ENCODE assay signal across 21 cellular contexts in genomic region chr5:132763369-132764036, GRCh38. TPM values are rescaled to one million over a fixed set of nuclear protein-coding genes. Genes with fewer than 3 reads are reported as not detected.
"Had no signal": no experiment of that assay in that cellular context is flagged by ENCODE, and none has a peak within 500 bp of the region (broad histone marks: within the 10 kb centered on the region; RNA-seq: fewer than 3 reads in every experiment).

No MANE protein-coding gene starts in this region.

- H3K36me3 ChIP-seq: colonic mucosa had no signal

- H3K27me3 Mint-ChIP-seq: activated CD4-positive, alpha-beta T cell treated with anti-CD3 and anti-CD28 coated beads, Interleukin-2, amount 10 ng/mL, durations not matched to agents 7 days and 5 days had no signal

- H3K27ac Mint-ChIP-seq: activated CD4-positive, alpha-beta T cell treated with anti-CD3 and anti-CD28 coated beads, Interleukin-2, amount 10 ng/mL, durations not matched to agents 7 days and 5 days; T-helper 2 cell treated with Interferon-gamma antibody and Interleukin-4, amounts not matched to agents 5 μg/mL and 100 μg/mL, for 36 hours had no signal

- H3K27ac ChIP-seq: adrenal gland, colonic mucosa, lower lobe of right lung, ovary, sigmoid colon, spleen, stomach had no signal

- H3K4me3 ChIP-seq: adrenal gland, colonic mucosa, lower lobe of right lung, ovary, sigmoid colon, spleen, stomach had no signal

- ATAC-seq: lower lobe of right lung had no signal

- H3K4me1 ChIP-seq: colonic mucosa had no signal

- H3K9me3 Mint-ChIP-seq: activated CD4-positive, alpha-beta T cell treated with anti-CD3 and anti-CD28 coated beads, Interleukin-2, amount 10 ng/mL, durations not matched to agents 7 days and 5 days; T-helper 2 cell treated with Interferon-gamma antibody and Interleukin-4, amounts not matched to agents 5 μg/mL and 100 μg/mL, for 36 hours had no signal

- DNase-seq: activated CD4-positive, alpha-beta T cell treated with anti-CD3 and anti-CD28 coated beads, Interleukin-2, amount 10 ng/mL, durations not matched to agents 7 days and 5 days; activated CD4-positive, CD25-positive, alpha-beta regulatory T cell; activated effector memory CD4-positive, alpha-beta T cell treated with Interleukin-2 at 50 U/mL for 16 hours; activated naive CD4-positive, alpha-beta T cell treated with anti-CD3 and anti-CD28 coated beads, Interleukin-2, amount 50 U/mL, for 16 hours; caudate nucleus; effector CD4-positive, alpha-beta T cell; foreskin melanocyte; kidney glomerular epithelial cell; lower lobe of right lung; midbrain; ovary; sigmoid colon; spleen; stimulated activated CD4-positive, alpha-beta T cell treated with anti-CD3 and anti-CD28 coated beads, Interleukin-1b, Interleukin-23, amount 100 ng/mL, for 48 hours; stomach had no signal

- H3K27me3 ChIP-seq: adrenal gland, colonic mucosa, ovary, sigmoid colon, spleen, stomach had no signal

- H3K4me3 Mint-ChIP-seq: activated CD4-positive, alpha-beta T cell treated with anti-CD3 and anti-CD28 coated beads, Interleukin-2, amount 10 ng/mL, durations not matched to agents 7 days and 5 days; T-helper 2 cell treated with Interferon-gamma antibody and Interleukin-4, amounts not matched to agents 5 μg/mL and 100 μg/mL, for 36 hours had no signal

- H3K4me1 Mint-ChIP-seq: activated CD4-positive, alpha-beta T cell treated with anti-CD3 and anti-CD28 coated beads, Interleukin-2, amount 10 ng/mL, durations not matched to agents 7 days and 5 days had no signal

- H3K9me3 ChIP-seq: adrenal gland, colonic mucosa, lower lobe of right lung, ovary, sigmoid colon, spleen, stomach had no signal

RNA-seq across cellular contexts. Expression of gene CCNI2, which starts 16.3 kb away (rescaled TPM):
- total RNA-seq: myocyte, pulmonary artery endothelial cell had no signal
- polyA plus RNA-seq: neural cell had no signal

RNA-seq across cellular contexts. Expression of gene SOWAHA, which starts 49.6 kb away (rescaled TPM):
- total RNA-seq: activated CD4-positive, alpha-beta T cell treated with anti-CD3 and anti-CD28 coated beads, Interleukin-2, amount 10 ng/mL, durations not matched to agents 7 days and 5 days; pulmonary artery endothelial cell; spleen had no signal
